In the genomic region with DNA sequence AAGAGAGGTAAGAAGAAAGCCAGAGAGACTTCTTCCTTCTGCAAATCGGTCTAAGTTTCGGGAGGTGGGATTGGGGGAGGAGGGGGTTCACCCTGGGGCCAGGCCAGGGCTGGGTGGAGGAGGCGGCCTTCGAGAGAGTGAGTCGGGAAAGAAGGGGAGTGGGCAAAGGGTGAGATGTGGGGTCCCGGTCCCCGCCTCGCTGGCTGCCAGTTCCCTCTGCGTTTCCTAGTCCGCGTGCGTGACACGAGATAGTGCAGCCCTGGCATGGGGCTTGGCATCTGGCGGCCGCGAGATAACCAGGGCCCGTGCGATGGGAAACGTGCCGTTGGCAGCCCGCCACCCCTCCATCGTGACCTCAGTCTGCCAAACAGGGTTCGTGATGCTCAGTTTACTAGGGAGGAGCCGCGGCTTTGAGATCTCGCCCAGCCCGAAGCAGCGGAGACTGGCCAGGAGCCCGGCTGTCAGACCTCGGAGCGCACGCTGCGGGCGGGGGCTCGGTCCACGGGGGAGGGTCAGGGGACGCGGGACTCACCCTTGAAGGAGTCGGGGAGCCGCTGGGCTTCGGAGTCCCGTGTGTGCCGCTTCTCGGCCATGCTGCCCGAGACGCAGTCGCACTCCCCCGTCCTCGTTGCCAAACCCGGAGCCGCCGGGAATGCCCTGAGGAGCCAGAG, we compare ENCODE assay signal across 8 cellular contexts.
DNase-seq lines count a peak whose midpoint lies in the region; ATAC-seq and TF ChIP-seq lines count a peak whose summit lies in the region.

A gene with protein sequence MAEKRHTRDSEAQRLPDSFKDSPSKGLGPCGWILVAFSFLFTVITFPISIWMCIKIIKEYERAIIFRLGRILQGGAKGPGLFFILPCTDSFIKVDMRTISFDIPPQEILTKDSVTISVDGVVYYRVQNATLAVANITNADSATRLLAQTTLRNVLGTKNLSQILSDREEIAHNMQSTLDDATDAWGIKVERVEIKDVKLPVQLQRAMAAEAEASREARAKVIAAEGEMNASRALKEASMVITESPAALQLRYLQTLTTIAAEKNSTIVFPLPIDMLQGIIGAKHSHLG (minus strand): TSS at position 656 of the 671 bp plus-strand sequence. CDS start 63 bp downstream, at position 593.

- TF ChIP-seq CTCF in fibroblast of pulmonary artery (IDR thresholded peaks at IDR 0.05; ENCODE audit: low read length, missing control alignments) (no peak), neutrophil (IDR thresholded peaks at IDR 0.05) (no peak)

- H3K4me3 ChIP-seq in fibroblast of pulmonary artery (replicated peaks; ENCODE audit: low read depth, low read length) (peak within 1 kb of the TSS; percentile 70), neutrophil (ENCODE audit: low read depth in 1 of 2, low read length in 1 of 2) (peak within 1 kb of the TSS; percentile 91 to 97)

- H3K9me3 ChIP-seq in neutrophil, result no peaks in the 10 kb centered on the region

- ATAC-seq in HG02623 (IDR thresholded peaks at IDR 0.05; ENCODE audit: unreplicated experiment), result peak; percentile 50

- DNase-seq in SIG-M5 treated with dmso at 0.1 percent for 504 hours (lab: John Stamatoyannopoulos, UW; ENCODE audit: unreplicated experiment), result peak; percentile 65
- DNase-seq in SIG-M5 (lab: John Stamatoyannopoulos, UW), result no peak
- DNase-seq in NCI-H2196 treated with DMSO at 0.1 percent for 48 hours (lab: John Stamatoyannopoulos, UW; ENCODE audit: unreplicated experiment), result peak; percentile 57
- DNase-seq in activated T-helper 1 cell treated with Interleukin-2 at 50 U/mL for 16 hours (ENCODE audit: low read depth), result peak; percentile 62
- peak; percentile 92 for DNase-seq in fibroblast of pulmonary artery (ENCODE audit: low read depth)
- no peak for DNase-seq in islet precursor cell

- H3K36me3 ChIP-seq in neutrophil, result no peaks in the 10 kb centered on the region

- no peaks in the 10 kb centered on the region for H3K27me3 ChIP-seq in neutrophil

- H3K27ac ChIP-seq in neutrophil, result peak within 1 kb of the TSS; percentile 88

- H3K4me1 ChIP-seq in neutrophil (ENCODE audit: control insufficient read depth in 1 of 2, insufficient read depth in 1 of 2, low read depth in 1 of 2, low read length in 1 of 2), result peaks cover 79 to 81% of the 10 kb centered on the region in 2 experiments

Comparison
In these comparisons a context has a peak if more than half of its experiments do, and no peak if none do; other contexts are left out.
1. DNase-seq: peak in SIG-M5 treated with dmso at 0.1 percent for 504 hours (single experiment), NCI-H2196 treated with DMSO at 0.1 percent for 48 hours (single experiment), activated T-helper 1 cell treated with Interleukin-2 at 50 U/mL for 16 hours (single experiment) and fibroblast of pulmonary artery (single experiment); none in SIG-M5 (single experiment) and islet precursor cell (single experiment).